7 cellular contexts compared by ENCODE assay signal in genomic region chr3:143443851-143444331, GRCh38.
A peak's percentile ranks its signal among the peaks of the same experiment; 100 is the strongest.
DNase-seq lines count a peak whose midpoint lies in the region; ATAC-seq and TF ChIP-seq lines count a peak whose summit lies in the region.

No MANE protein-coding gene starts in this region.

- H3K36me3 Mint-ChIP-seq in HFFc6 (ENCODE audit: low read depth) = peaks cover 5% of the 10 kb centered on the region; the same call in 1 of the 2 replicates
- no peaks in the 10 kb centered on the region for H3K36me3 Mint-ChIP-seq in effector memory CD8-positive, alpha-beta T cell (ENCODE audit: insufficient read depth)
- H3K36me3 Mint-ChIP-seq in naive thymus-derived CD8-positive, alpha-beta T cell = peaks cover 0 to 9% (median 0%) of the 10 kb centered on the region in 3 donors

- H3K9me3 Mint-ChIP-seq in HFFc6 = no peaks in the 10 kb centered on the region
- no peaks in the 10 kb centered on the region for H3K9me3 Mint-ChIP-seq in effector memory CD8-positive, alpha-beta T cell
- no peaks in the 10 kb centered on the region for H3K9me3 Mint-ChIP-seq in naive thymus-derived CD8-positive, alpha-beta T cell

- H3K4me1 Mint-ChIP-seq in HFFc6 (ENCODE audit: low read depth) = peaks cover 42% of the 10 kb centered on the region
- H3K4me1 Mint-ChIP-seq in effector memory CD8-positive, alpha-beta T cell (ENCODE audit: low read depth in 2 of 2) = peaks cover 5 to 11% of the 10 kb centered on the region in 2 donors
- peaks cover 18 to 29% (median 27%) of the 10 kb centered on the region in 4 donors for H3K4me1 Mint-ChIP-seq in naive thymus-derived CD8-positive, alpha-beta T cell

- ATAC-seq in SK-N-SH treated with all-trans-retinoic acid at 6 μM for 48 hours (peak; percentile 47; the same call in 2 of the 3 replicates), HG03520 (IDR thresholded peaks at IDR 0.05; ENCODE audit: unreplicated experiment) (no peak)
- peak; percentile 42 for ATAC-seq in effector memory CD8-positive, alpha-beta T cell (replicated peaks)
- ATAC-seq in naive thymus-derived CD8-positive, alpha-beta T cell = no peak

- peak overlapping the region; percentile 86 for H3K27ac Mint-ChIP-seq in HFFc6
- H3K27ac Mint-ChIP-seq in effector memory CD8-positive, alpha-beta T cell = no peak overlapping the region
- peak overlapping the region in 2 of 10 donors; percentile 23 to 63 for H3K27ac Mint-ChIP-seq in naive thymus-derived CD8-positive, alpha-beta T cell

- POLR2A ChIA-PET in naive thymus-derived CD8-positive, alpha-beta T cell (lab: Charles Lee) = no interaction called here

- no peak for TF ChIP-seq CTCF in HFFc6 (IDR thresholded peaks at IDR 0.05)
- TF ChIP-seq CTCF in GM10266 (IDR thresholded peaks at IDR 0.05; ENCODE audit: control insufficient read depth, insufficient read depth, low read depth, missing control alignments) = no peak

- DNase-seq in HFFc6 = peak; percentile 93
- no peak for DNase-seq in effector memory CD8-positive, alpha-beta T cell
- DNase-seq in naive thymus-derived CD8-positive, alpha-beta T cell = no peak
- DNase-seq in activated CD4-positive, CD25-positive, alpha-beta regulatory T cell (lab: John Stamatoyannopoulos, UW) = no peak
- DNase-seq in GM10266 (ENCODE audit: extremely low spot score) = no peak

- H3K27me3 Mint-ChIP-seq in HFFc6 (ENCODE audit: insufficient read depth) = no peaks in the 10 kb centered on the region; the same call in none of the 2 replicates
- no peaks in the 10 kb centered on the region for H3K27me3 Mint-ChIP-seq in effector memory CD8-positive, alpha-beta T cell
- no peaks in the 10 kb centered on the region for H3K27me3 Mint-ChIP-seq in naive thymus-derived CD8-positive, alpha-beta T cell

- H3K4me3 Mint-ChIP-seq in HFFc6 = peak overlapping the region; percentile 70
- H3K4me3 Mint-ChIP-seq in effector memory CD8-positive, alpha-beta T cell = no peak overlapping the region
- peak overlapping the region in 6 of 10 donors; percentile 1 to 53 (median 23) for H3K4me3 Mint-ChIP-seq in naive thymus-derived CD8-positive, alpha-beta T cell

TF ChIP-seq in SK-N-SH treated with all-trans-retinoic acid at 6 μM for 48 hours, 23 proteins besides CTCF, POLR2A, EP300 and RAD21:
- TF ChIP-seq ESRRG (CRISPR knock-in tag; IDR thresholded peaks at IDR 0.05) (no peak), ZFP3 (CRISPR knock-in tag; IDR thresholded peaks at IDR 0.05) (no peak), ZC3H10 (CRISPR knock-in tag; IDR thresholded peaks at IDR 0.05) (no peak), POU6F1 (CRISPR knock-in tag; IDR thresholded peaks at IDR 0.05; ENCODE audit: borderline replicate concordance, low read depth) (no peak), RARB (CRISPR knock-in tag; IDR thresholded peaks at IDR 0.05) (no peak), GLIS3 (CRISPR knock-in tag; IDR thresholded peaks at IDR 0.05) (no peak), ZNF8 (CRISPR knock-in tag; IDR thresholded peaks at IDR 0.05) (no peak), BACH2 (CRISPR knock-in tag; IDR thresholded peaks at IDR 0.05; ENCODE audit: borderline replicate concordance) (no peak), OSR1 (CRISPR knock-in tag; IDR thresholded peaks at IDR 0.05) (no peak), PATZ1 (CRISPR knock-in tag; IDR thresholded peaks at IDR 0.05; ENCODE audit: borderline replicate concordance) (no peak), CSRNP3 (CRISPR knock-in tag; IDR thresholded peaks at IDR 0.05) (no peak), CREB5 (CRISPR knock-in tag; IDR thresholded peaks at IDR 0.05; ENCODE audit: low read depth) (no peak), SNAI2 (CRISPR knock-in tag; IDR thresholded peaks at IDR 0.05) (no peak)

Comparison
In these comparisons a context has a peak if more than half of its experiments do, and no peak if none do; other contexts are left out.
1. H3K4me3 Mint-ChIP-seq: peak in HFFc6 (single experiment) and naive thymus-derived CD8-positive, alpha-beta T cell (6 of 10); none in effector memory CD8-positive, alpha-beta T cell (0 of 2).
2. ATAC-seq: peak in SK-N-SH treated with all-trans-retinoic acid at 6 μM for 48 hours (single experiment) and effector memory CD8-positive, alpha-beta T cell (single experiment); none in naive thymus-derived CD8-positive, alpha-beta T cell (0 of 2) and HG03520 (single experiment).